Comparison of ENCODE assay signal across 1 cellular context in the genomic region with DNA sequence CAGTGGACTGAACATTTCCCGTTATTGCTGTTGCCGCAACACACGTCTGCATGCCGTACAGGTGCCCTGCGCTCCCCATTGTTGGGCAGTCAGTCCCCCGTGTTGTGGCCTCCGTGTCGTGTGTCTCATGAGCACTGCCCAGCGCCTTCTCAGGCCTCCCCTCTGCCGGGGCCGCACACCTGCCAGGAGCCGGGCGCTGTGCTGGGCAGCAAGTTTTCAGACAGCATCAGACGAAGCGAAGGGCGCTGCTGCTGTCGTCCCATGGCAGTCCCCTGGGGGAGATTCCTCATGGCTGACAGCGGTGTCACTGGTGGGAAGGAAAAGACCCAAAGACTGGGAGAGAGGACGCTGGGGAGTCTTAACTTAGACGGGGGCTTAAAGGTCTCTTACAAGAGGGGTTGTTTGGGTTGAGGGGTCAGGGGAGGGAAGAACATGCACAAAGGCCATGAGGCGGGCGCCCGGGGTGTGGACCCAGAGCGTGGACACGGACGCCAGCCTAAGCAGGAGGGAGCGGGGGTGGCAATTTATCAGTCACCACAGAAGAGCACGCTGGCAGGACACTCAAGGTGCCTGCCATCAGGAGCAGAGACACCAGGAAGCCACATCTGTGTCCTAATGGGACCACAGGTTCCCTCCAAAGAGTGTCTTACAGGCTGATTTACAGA.
TF ChIP-seq lines count a peak whose summit lies in the region.

No MANE protein-coding gene starts in this region.

TF ChIP-seq in HepG2, 621 proteins besides CTCF, POLR2A, EP300 and RAD21:
- no peak for TF ChIP-seq YY1 (IDR thresholded peaks at IDR 0.05; ENCODE audit: insufficient read depth, insufficient replicate concordance, low read depth, low read length)
- no peak for TF ChIP-seq NFKB2 (CRISPR knock-in tag; IDR thresholded peaks at IDR 0.05; ENCODE audit: borderline replicate concordance)
- TF ChIP-seq FUBP1 (CRISPR knock-in tag; IDR thresholded peaks at IDR 0.05; ENCODE audit: borderline replicate concordance) = no peak
- TF ChIP-seq DNMT3B (CRISPR knock-in tag; conservative IDR thresholded peaks at IDR 0.05) = no peak
- TF ChIP-seq KLF6 (CRISPR knock-in tag; IDR thresholded peaks at IDR 0.05) = no peak
- TF ChIP-seq ZHX1 (CRISPR knock-in tag; IDR thresholded peaks at IDR 0.05; ENCODE audit: low read depth) = no peak
- TF ChIP-seq, protein P1, sequence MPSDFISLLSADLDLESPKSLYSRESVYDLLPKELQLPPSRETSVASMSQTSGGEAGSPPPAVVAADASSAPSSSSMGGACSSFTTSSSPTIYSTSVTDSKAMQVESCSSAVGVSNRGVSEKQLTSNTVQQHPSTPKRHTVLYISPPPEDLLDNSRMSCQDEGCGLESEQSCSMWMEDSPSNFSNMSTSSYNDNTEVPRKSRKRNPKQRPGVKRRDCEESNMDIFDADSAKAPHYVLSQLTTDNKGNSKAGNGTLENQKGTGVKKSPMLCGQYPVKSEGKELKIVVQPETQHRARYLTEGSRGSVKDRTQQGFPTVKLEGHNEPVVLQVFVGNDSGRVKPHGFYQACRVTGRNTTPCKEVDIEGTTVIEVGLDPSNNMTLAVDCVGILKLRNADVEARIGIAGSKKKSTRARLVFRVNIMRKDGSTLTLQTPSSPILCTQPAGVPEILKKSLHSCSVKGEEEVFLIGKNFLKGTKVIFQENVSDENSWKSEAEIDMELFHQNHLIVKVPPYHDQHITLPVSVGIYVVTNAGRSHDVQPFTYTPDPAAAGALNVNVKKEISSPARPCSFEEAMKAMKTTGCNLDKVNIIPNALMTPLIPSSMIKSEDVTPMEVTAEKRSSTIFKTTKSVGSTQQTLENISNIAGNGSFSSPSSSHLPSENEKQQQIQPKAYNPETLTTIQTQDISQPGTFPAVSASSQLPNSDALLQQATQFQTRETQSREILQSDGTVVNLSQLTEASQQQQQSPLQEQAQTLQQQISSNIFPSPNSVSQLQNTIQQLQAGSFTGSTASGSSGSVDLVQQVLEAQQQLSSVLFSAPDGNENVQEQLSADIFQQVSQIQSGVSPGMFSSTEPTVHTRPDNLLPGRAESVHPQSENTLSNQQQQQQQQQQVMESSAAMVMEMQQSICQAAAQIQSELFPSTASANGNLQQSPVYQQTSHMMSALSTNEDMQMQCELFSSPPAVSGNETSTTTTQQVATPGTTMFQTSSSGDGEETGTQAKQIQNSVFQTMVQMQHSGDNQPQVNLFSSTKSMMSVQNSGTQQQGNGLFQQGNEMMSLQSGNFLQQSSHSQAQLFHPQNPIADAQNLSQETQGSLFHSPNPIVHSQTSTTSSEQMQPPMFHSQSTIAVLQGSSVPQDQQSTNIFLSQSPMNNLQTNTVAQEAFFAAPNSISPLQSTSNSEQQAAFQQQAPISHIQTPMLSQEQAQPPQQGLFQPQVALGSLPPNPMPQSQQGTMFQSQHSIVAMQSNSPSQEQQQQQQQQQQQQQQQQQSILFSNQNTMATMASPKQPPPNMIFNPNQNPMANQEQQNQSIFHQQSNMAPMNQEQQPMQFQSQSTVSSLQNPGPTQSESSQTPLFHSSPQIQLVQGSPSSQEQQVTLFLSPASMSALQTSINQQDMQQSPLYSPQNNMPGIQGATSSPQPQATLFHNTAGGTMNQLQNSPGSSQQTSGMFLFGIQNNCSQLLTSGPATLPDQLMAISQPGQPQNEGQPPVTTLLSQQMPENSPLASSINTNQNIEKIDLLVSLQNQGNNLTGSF (CRISPR knock-in tag; IDR thresholded peaks at IDR 0.05) = no peak
- no peak for TF ChIP-seq SMC3 (IDR thresholded peaks at IDR 0.05; ENCODE audit: low read length)
- no peak for TF ChIP-seq ZNF337 (CRISPR knock-in tag; IDR thresholded peaks at IDR 0.05; ENCODE audit: borderline replicate concordance, low read depth)
- TF ChIP-seq ZNF251 (CRISPR knock-in tag; IDR thresholded peaks at IDR 0.05) = no peak
- TF ChIP-seq ZNF24 (IDR thresholded peaks at IDR 0.05) = no peak
- TF ChIP-seq ZNF703 (CRISPR knock-in tag; IDR thresholded peaks at IDR 0.05; ENCODE audit: borderline replicate concordance) = no peak
- no peak for TF ChIP-seq ZNF292 (CRISPR knock-in tag; IDR thresholded peaks at IDR 0.05; ENCODE audit: borderline replicate concordance, low read depth)
- TF ChIP-seq TRIM24 (CRISPR knock-in tag; IDR thresholded peaks at IDR 0.05) = no peak
- TF ChIP-seq GATA4 (IDR thresholded peaks at IDR 0.05; ENCODE audit: borderline replicate concordance, low read depth) = no peak
- TF ChIP-seq SRY (CRISPR knock-in tag; IDR thresholded peaks at IDR 0.05) = no peak
- no peak for TF ChIP-seq KLF13 (CRISPR knock-in tag; IDR thresholded peaks at IDR 0.05)
- no peak for TF ChIP-seq ZNF724P (CRISPR knock-in tag; IDR thresholded peaks at IDR 0.05; ENCODE audit: borderline replicate concordance)
- TF ChIP-seq, protein P2, sequence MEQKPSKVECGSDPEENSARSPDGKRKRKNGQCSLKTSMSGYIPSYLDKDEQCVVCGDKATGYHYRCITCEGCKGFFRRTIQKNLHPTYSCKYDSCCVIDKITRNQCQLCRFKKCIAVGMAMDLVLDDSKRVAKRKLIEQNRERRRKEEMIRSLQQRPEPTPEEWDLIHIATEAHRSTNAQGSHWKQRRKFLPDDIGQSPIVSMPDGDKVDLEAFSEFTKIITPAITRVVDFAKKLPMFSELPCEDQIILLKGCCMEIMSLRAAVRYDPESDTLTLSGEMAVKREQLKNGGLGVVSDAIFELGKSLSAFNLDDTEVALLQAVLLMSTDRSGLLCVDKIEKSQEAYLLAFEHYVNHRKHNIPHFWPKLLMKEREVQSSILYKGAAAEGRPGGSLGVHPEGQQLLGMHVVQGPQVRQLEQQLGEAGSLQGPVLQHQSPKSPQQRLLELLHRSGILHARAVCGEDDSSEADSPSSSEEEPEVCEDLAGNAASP (CRISPR knock-in tag; IDR thresholded peaks at IDR 0.05; ENCODE audit: borderline replicate concordance) = no peak
- TF ChIP-seq TAF1 (CRISPR knock-in tag; IDR thresholded peaks at IDR 0.05) = no peak
